Comparison of ENCODE assay signal across 10 cellular contexts in the genomic region with DNA sequence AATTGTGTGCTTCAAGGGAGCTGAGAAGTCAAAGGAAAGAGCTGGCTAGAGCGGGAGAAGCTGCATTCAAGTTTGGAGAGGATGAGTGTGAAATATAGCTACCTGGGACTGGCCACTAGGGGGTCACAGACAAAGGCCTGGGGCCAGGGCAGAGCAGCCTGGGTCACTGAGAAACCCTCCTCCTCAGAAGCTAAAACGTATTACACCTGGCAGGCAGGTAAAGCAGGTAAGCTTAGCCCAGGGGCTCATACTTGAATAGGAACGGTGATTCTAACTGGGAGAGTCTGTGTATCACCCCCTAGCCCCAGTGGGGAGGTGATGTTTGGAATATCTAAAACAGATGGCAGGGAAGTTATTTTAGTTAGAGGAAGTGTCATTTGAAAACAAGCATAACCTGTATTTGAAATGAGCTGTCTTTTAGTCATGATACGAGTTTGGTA. TPM values are rescaled to one million over a fixed set of nuclear protein-coding genes. Genes with fewer than 3 reads are reported as not detected.
A peak's percentile ranks its signal among the peaks of the same experiment; 100 is the strongest.
DNase-seq lines count a peak whose midpoint lies in the region; ATAC-seq and TF ChIP-seq lines count a peak whose summit lies in the region.
"Had no signal": no experiment of that assay in that cellular context is flagged by ENCODE, and none has a peak within 500 bp of the region (broad histone marks: within the 10 kb centered on the region; RNA-seq: fewer than 3 reads in every experiment).

No MANE protein-coding gene starts in this region.

- H3K27me3 Mint-ChIP-seq in neural progenitor cell (ENCODE audit: insufficient read depth, low read depth) = no peaks in the 10 kb centered on the region

- no peak for TF ChIP-seq EP300 in Ishikawa (IDR thresholded peaks at IDR 0.05; ENCODE audit: borderline replicate concordance)

- H3K79me2 ChIP-seq in neural progenitor cell (ENCODE audit: low read depth) = no peaks in the 10 kb centered on the region

- H2AFZ ChIP-seq in neural progenitor cell (replicated peaks) = no peak overlapping the region

- ATAC-seq in GM18520 (IDR thresholded peaks at IDR 0.05; ENCODE audit: unreplicated experiment) = no peak
- ATAC-seq in HG03139 (IDR thresholded peaks at IDR 0.05; ENCODE audit: unreplicated experiment) = no peak
- ATAC-seq: sciatic nerve had no signal

- peak; percentile 81 for TF ChIP-seq CTCF in GM12864 (IDR thresholded peaks at IDR 0.05; ENCODE audit: low read depth, low read length, missing control alignments)
- TF ChIP-seq CTCF in cardiac fibroblast (IDR thresholded peaks at IDR 0.05; ENCODE audit: low read depth, low read length) = peak; percentile 15
- peak; percentile 55 for TF ChIP-seq CTCF in neural progenitor cell (IDR thresholded peaks at IDR 0.05)

- H3K36me3 ChIP-seq in neural progenitor cell = no peaks in the 10 kb centered on the region
- H3K36me3 ChIP-seq in SJCRH30 = no peaks in the 10 kb centered on the region

- no peaks in the 10 kb centered on the region for H3K36me3 Mint-ChIP-seq in neural progenitor cell

- no peaks in the 10 kb centered on the region for H3K9me3 Mint-ChIP-seq in neural progenitor cell

- no peak overlapping the region for H3K27ac ChIP-seq in neural progenitor cell
- H3K27ac ChIP-seq in SJCRH30 = no peak overlapping the region

- H3F3A ChIP-seq in neural progenitor cell (ENCODE audit: low read depth) = no peaks in the 10 kb centered on the region

- no peaks in the 10 kb centered on the region for H3K9me3 ChIP-seq in neural progenitor cell (ENCODE audit: low read depth)
- no peaks in the 10 kb centered on the region for H3K9me3 ChIP-seq in SJCRH30 (replicated peaks)

- no peaks in the 10 kb centered on the region for H3K4me1 Mint-ChIP-seq in neural progenitor cell

- H3K4me3 ChIP-seq in GM12864 (ENCODE audit: low read depth, low read length) (no peak overlapping the region), cardiac fibroblast (replicated peaks in 1 of 2; ENCODE audit: low read depth in 2 of 2, low read length in 2 of 2) (no peak overlapping the region), neural progenitor cell (no peak overlapping the region), SJCRH30 (no peak overlapping the region)

- no peak overlapping the region for H3K4me3 Mint-ChIP-seq in neural progenitor cell

- no peak overlapping the region for H3K27ac Mint-ChIP-seq in neural progenitor cell

- H3K4me2 ChIP-seq in neural progenitor cell = no peak overlapping the region

- TF ChIP-seq RAD21 in Ishikawa (IDR thresholded peaks at IDR 0.05; ENCODE audit: low read depth) = peak; percentile 46

- no peak overlapping the region for H3K9ac ChIP-seq in neural progenitor cell

- H3K4me1 ChIP-seq in neural progenitor cell (no peaks in the 10 kb centered on the region), SJCRH30 (no peaks in the 10 kb centered on the region)

- no peaks in the 10 kb centered on the region for H3K27me3 ChIP-seq in neural progenitor cell
- no peaks in the 10 kb centered on the region for H3K27me3 ChIP-seq in SJCRH30

- DNase-seq in GM12864 (ENCODE audit: low read depth) = no peak
- no peak for DNase-seq in cardiac fibroblast (ENCODE audit: low read depth in 2 of 2)
- DNase-seq in neural progenitor cell (ENCODE audit: low spot score) = peak; percentile 35
- no peak for DNase-seq in SJCRH30
- DNase-seq: activated CD4-positive, alpha-beta T cell treated with anti-CD3 and anti-CD28 coated beads, Interleukin-2, amount 50 U/mL, for 4 hours; NCI-H1930 had no signal

- H4K20me1 ChIP-seq in neural progenitor cell (ENCODE audit: low read depth) = no peaks in the 10 kb centered on the region

TF ChIP-seq in Ishikawa, 13 proteins besides CTCF, POLR2A, EP300 and RAD21:
- no peak for TF ChIP-seq TCF12 (IDR thresholded peaks at IDR 0.05; ENCODE audit: low read depth)
- TF ChIP-seq, protein P1, sequence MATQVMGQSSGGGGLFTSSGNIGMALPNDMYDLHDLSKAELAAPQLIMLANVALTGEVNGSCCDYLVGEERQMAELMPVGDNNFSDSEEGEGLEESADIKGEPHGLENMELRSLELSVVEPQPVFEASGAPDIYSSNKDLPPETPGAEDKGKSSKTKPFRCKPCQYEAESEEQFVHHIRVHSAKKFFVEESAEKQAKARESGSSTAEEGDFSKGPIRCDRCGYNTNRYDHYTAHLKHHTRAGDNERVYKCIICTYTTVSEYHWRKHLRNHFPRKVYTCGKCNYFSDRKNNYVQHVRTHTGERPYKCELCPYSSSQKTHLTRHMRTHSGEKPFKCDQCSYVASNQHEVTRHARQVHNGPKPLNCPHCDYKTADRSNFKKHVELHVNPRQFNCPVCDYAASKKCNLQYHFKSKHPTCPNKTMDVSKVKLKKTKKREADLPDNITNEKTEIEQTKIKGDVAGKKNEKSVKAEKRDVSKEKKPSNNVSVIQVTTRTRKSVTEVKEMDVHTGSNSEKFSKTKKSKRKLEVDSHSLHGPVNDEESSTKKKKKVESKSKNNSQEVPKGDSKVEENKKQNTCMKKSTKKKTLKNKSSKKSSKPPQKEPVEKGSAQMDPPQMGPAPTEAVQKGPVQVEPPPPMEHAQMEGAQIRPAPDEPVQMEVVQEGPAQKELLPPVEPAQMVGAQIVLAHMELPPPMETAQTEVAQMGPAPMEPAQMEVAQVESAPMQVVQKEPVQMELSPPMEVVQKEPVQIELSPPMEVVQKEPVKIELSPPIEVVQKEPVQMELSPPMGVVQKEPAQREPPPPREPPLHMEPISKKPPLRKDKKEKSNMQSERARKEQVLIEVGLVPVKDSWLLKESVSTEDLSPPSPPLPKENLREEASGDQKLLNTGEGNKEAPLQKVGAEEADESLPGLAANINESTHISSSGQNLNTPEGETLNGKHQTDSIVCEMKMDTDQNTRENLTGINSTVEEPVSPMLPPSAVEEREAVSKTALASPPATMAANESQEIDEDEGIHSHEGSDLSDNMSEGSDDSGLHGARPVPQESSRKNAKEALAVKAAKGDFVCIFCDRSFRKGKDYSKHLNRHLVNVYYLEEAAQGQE (IDR thresholded peaks at IDR 0.05; ENCODE audit: low read depth) = no peak
- no peak for TF ChIP-seq TEAD4 (IDR thresholded peaks at IDR 0.05)
- TF ChIP-seq, protein P2, sequence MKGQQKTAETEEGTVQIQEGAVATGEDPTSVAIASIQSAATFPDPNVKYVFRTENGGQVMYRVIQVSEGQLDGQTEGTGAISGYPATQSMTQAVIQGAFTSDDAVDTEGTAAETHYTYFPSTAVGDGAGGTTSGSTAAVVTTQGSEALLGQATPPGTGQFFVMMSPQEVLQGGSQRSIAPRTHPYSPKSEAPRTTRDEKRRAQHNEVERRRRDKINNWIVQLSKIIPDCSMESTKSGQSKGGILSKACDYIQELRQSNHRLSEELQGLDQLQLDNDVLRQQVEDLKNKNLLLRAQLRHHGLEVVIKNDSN (IDR thresholded peaks at IDR 0.05) = no peak
- TF ChIP-seq TAF1 (IDR thresholded peaks at IDR 0.05; ENCODE audit: low read depth) = no peak
- no peak for TF ChIP-seq CREB1 (IDR thresholded peaks at IDR 0.05; ENCODE audit: low read depth)
- no peak for TF ChIP-seq EGR1 (IDR thresholded peaks at IDR 0.05)
- TF ChIP-seq MAX (IDR thresholded peaks at IDR 0.05) = no peak
- TF ChIP-seq ZBTB7A (IDR thresholded peaks at IDR 0.05; ENCODE audit: low read depth) = no peak
- no peak for TF ChIP-seq NFIC (IDR thresholded peaks at IDR 0.05)
- TF ChIP-seq FOXM1 (IDR thresholded peaks at IDR 0.05; ENCODE audit: borderline replicate concordance, low read depth) = no peak
- no peak for TF ChIP-seq CEBPB (IDR thresholded peaks at IDR 0.05)
- no peak for TF ChIP-seq YY1 (IDR thresholded peaks at IDR 0.05; ENCODE audit: low read depth)

RNA-seq across cellular contexts. Expression of gene KRT37, which starts 6.8 kb away (rescaled TPM):
- not detected in 2 replicates for total RNA-seq in neural progenitor cell (ENCODE audit: low replicate concordance)
- total RNA-seq in SJCRH30 (2014; rRNA removed; shearing (Covaris generic)) = not detected in 2 replicates
- total RNA-seq: sciatic nerve had no signal

RNA-seq across cellular contexts. Expression of gene KRT31, which starts 20.2 kb away (rescaled TPM):
- total RNA-seq in neural progenitor cell (ENCODE audit: low replicate concordance) = not detected in 2 replicates
- 0.08 TPM in 1 of 2 replicates, not detected in the other for total RNA-seq in SJCRH30 (2014; rRNA removed; shearing (Covaris generic))
- total RNA-seq: sciatic nerve had no signal

RNA-seq across cellular contexts. Expression of gene KRT38, which starts 23.2 kb away (rescaled TPM):
- total RNA-seq in neural progenitor cell (ENCODE audit: low replicate concordance) = not detected in 2 replicates
- total RNA-seq in SJCRH30 (2014; rRNA removed; shearing (Covaris generic)) = not detected in 2 replicates
- total RNA-seq: sciatic nerve had no signal

RNA-seq across cellular contexts. Expression of gene KRT34, which starts 35.5 kb away (rescaled TPM):
- total RNA-seq in neural progenitor cell (ENCODE audit: low replicate concordance) = not detected in 2 replicates
- total RNA-seq in SJCRH30 (2014; rRNA removed; shearing (Covaris generic)) = 0.08 TPM in 1 of 2 replicates, not detected in the other
- total RNA-seq: sciatic nerve had no signal

RNA-seq across cellular contexts. Expression of gene KRT33B, which starts 48.0 kb away (rescaled TPM):
- total RNA-seq in neural progenitor cell (ENCODE audit: low replicate concordance) = not detected in 2 replicates
- total RNA-seq in SJCRH30 (2014; rRNA removed; shearing (Covaris generic)) = not detected in 2 replicates
- total RNA-seq: sciatic nerve had no signal

Comparison
In these comparisons a context has a peak if more than half of its experiments do, and no peak if none do; other contexts are left out.
1. CTCF ChIP-seq: peak in every context shown above with its lines; median percentile 81 in GM12864; 55 in neural progenitor cell; 15 in cardiac fibroblast.